Comparison of ENCODE assay signal across 8 cellular contexts in the genomic region with DNA sequence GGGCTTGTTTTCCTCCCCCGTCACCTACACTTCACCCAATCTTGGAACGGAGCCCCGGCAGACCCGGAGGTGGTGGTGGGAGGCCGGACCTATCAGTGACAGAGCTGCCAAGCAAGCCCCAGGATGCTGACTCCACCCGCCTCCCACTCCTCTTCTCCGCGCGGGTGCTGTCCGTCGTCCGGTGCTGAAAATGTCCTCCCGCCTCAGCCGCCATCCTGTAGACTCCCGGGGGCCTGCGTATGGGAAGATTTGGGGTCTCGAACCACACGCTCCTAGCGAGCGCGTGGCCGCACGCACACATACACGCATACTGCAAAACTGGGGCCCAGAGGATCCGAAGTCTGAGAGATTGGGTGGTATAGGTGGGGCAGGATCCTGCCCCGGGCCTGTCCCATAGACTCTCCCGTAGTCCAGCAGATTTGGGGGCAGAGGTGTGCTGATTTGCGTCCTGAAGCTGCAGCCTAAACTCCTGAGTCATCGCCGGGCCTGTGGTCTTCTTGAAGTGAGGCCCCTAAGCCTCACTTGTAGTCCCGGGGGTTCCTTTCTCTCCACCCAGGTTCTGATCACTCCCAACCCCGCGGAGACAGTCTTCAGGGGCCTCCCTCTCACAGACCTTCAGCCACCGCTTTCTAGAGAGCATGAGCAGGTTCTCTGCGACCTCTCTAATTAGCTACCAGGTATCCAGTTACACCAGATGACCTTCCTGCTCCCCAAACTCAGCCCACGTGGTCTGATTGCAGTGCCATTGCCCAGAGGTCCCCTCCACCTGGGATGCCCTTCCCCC. TPM values are rescaled to one million over a fixed set of nuclear protein-coding genes. Genes with fewer than 3 reads are reported as not detected.
DNase-seq lines count a peak whose midpoint lies in the region; ATAC-seq and TF ChIP-seq lines count a peak whose summit lies in the region.

No MANE protein-coding gene starts in this region.

- peak overlapping the region; percentile 94 for H3K27ac Mint-ChIP-seq in activated naive CD8-positive, alpha-beta T cell treated with anti-CD3 and anti-CD28 coated beads, Interleukin-2, amount 50 U/mL, for 24 hours

- H3K9me3 ChIP-seq in hepatocyte (ENCODE audit: low read depth) = no peaks in the 10 kb centered on the region
- no peaks in the 10 kb centered on the region for H3K9me3 ChIP-seq in skeletal muscle tissue (ENCODE audit: control insufficient read depth in 3 of 3, low read length in 3 of 3)

- DNase-seq in activated CD8-positive, alpha-beta memory T cell treated with anti-CD3 and anti-CD28 coated beads for 4 hours (ENCODE audit: low read depth in 2 of 2) = peak; percentile 55 to 67
- DNase-seq in activated CD8-positive, alpha-beta memory T cell treated with anti-CD3 and anti-CD28 coated beads for 24 hours = no peak
- DNase-seq in SIG-M5 treated with dmso at 0.1 percent for 504 hours (lab: John Stamatoyannopoulos, UW; ENCODE audit: unreplicated experiment) = peak; percentile 79
- DNase-seq in activated naive CD8-positive, alpha-beta T cell treated with anti-CD3 and anti-CD28 coated beads, Interleukin-2, amount 50 U/mL, for 24 hours = peak; percentile 86
- peak; percentile 90 for DNase-seq in hepatocyte (ENCODE audit: low spot score)
- no peak for DNase-seq in pons (ENCODE audit: low spot score)

- ATAC-seq in HG03064 (IDR thresholded peaks at IDR 0.05; ENCODE audit: low read depth, unreplicated experiment) = peak; percentile 33
- peak; percentile 71 for ATAC-seq in activated naive CD8-positive, alpha-beta T cell treated with anti-CD3 and anti-CD28 coated beads, Interleukin-2, amount 50 U/mL, for 24 hours

- H3K4me3 ChIP-seq in hepatocyte (peak overlapping the region; percentile 31), skeletal muscle tissue (ENCODE audit: low read length in 3 of 3) (peak overlapping the region; percentile 93 to 99 (median 95))

- peaks cover 19% of the 10 kb centered on the region for H3K27me3 Mint-ChIP-seq in activated naive CD8-positive, alpha-beta T cell treated with anti-CD3 and anti-CD28 coated beads, Interleukin-2, amount 50 U/mL, for 24 hours

- H2AFZ ChIP-seq in hepatocyte = no peak overlapping the region

- no peaks in the 10 kb centered on the region for H3K36me3 ChIP-seq in hepatocyte (replicated peaks; ENCODE audit: insufficient read depth, low read depth)
- peaks cover 10 to 14% (median 11%) of the 10 kb centered on the region in 3 donors for H3K36me3 ChIP-seq in skeletal muscle tissue (ENCODE audit: control insufficient read depth in 3 of 3, insufficient read depth in 3 of 3, low read length in 3 of 3)

- TF ChIP-seq CTCF in hepatocyte (IDR thresholded peaks at IDR 0.05; ENCODE audit: poor library complexity) = no peak

- H3K36me3 Mint-ChIP-seq in activated naive CD8-positive, alpha-beta T cell treated with anti-CD3 and anti-CD28 coated beads, Interleukin-2, amount 50 U/mL, for 24 hours (ENCODE audit: low read depth) = no peaks in the 10 kb centered on the region

- H3K27me3 ChIP-seq in hepatocyte = peaks cover 30% of the 10 kb centered on the region
- peaks cover 28 to 33% (median 30%) of the 10 kb centered on the region in 3 donors for H3K27me3 ChIP-seq in skeletal muscle tissue (ENCODE audit: control insufficient read depth in 3 of 3, insufficient read depth in 3 of 3, low read length in 3 of 3)

- H3K9me2 ChIP-seq in hepatocyte (replicated peaks; ENCODE audit: insufficient read depth) = no peaks in the 10 kb centered on the region

- H3K4me3 Mint-ChIP-seq in activated naive CD8-positive, alpha-beta T cell treated with anti-CD3 and anti-CD28 coated beads, Interleukin-2, amount 50 U/mL, for 24 hours = peak overlapping the region; percentile 94

- H3K9ac ChIP-seq in skeletal muscle tissue (ENCODE audit: low read depth in 1 of 3, low read length in 3 of 3) = peak overlapping the region; percentile 69 to 83 (median 76)

- 14% methylated on average over 36 of the region's 36 CpGs for WGBS in hepatocyte (ENCODE audit: low lambda C conversion rate, missing lambda C conversion rate)

- H3K27ac ChIP-seq in hepatocyte = peak overlapping the region; percentile 89
- H3K27ac ChIP-seq in skeletal muscle tissue (ENCODE audit: low read depth, low read length) = peak overlapping the region; percentile 96

- peaks cover 35% of the 10 kb centered on the region for H3K79me2 ChIP-seq in hepatocyte

- peak overlapping the region; percentile 83 for H3K4me2 ChIP-seq in hepatocyte

- peaks cover 39% of the 10 kb centered on the region for H3K4me1 Mint-ChIP-seq in activated naive CD8-positive, alpha-beta T cell treated with anti-CD3 and anti-CD28 coated beads, Interleukin-2, amount 50 U/mL, for 24 hours

- no peaks in the 10 kb centered on the region for H4K20me1 ChIP-seq in hepatocyte (ENCODE audit: insufficient read depth, poor library complexity, severe bottlenecking)

- no peaks in the 10 kb centered on the region for H3K9me3 Mint-ChIP-seq in activated naive CD8-positive, alpha-beta T cell treated with anti-CD3 and anti-CD28 coated beads, Interleukin-2, amount 50 U/mL, for 24 hours

- H3K4me1 ChIP-seq in hepatocyte (ENCODE audit: insufficient read depth) (peaks cover 15% of the 10 kb centered on the region), skeletal muscle tissue (ENCODE audit: control insufficient read depth in 3 of 3, insufficient read depth in 3 of 3, low read length in 3 of 3) (peaks cover 16 to 50% (median 40%) of the 10 kb centered on the region in 3 donors)

RNA-seq across cellular contexts. Expression of a gene that starts 0.8 kb away (rescaled TPM):
- total RNA-seq in hepatocyte (111 and 132 TPM in 2 replicates), skeletal muscle tissue (57.4 TPM)
- polyA plus RNA-seq in hepatocyte = 265 and 267 TPM in 2 replicates

RNA-seq across cellular contexts. Expression of a gene that starts 2.0 kb away (rescaled TPM):
- total RNA-seq in hepatocyte (20.6 and 21.4 TPM in 2 replicates), skeletal muscle tissue (not detected)
- polyA plus RNA-seq in hepatocyte = 36.4 and 48.6 TPM in 2 replicates

RNA-seq across cellular contexts. Expression of a gene that starts 11.8 kb away (rescaled TPM):
- total RNA-seq in hepatocyte (0.36 and 1.7 TPM in 2 replicates), skeletal muscle tissue (not detected)
- polyA plus RNA-seq in hepatocyte = 6.2 and 7.3 TPM in 2 replicates

RNA-seq across cellular contexts. Expression of a gene that starts 21.3 kb away (rescaled TPM):
- total RNA-seq in hepatocyte (87.9 and 88.4 TPM in 2 replicates), skeletal muscle tissue (33.9 TPM)
- 17.5 and 19.9 TPM in 2 replicates for polyA plus RNA-seq in hepatocyte

RNA-seq across cellular contexts. Expression of a gene that starts 27.1 kb away (rescaled TPM):
- total RNA-seq in hepatocyte (19.9 and 24.6 TPM in 2 replicates), skeletal muscle tissue (19.3 TPM)
- 210 and 250 TPM in 2 replicates for polyA plus RNA-seq in hepatocyte

Comparison
In these comparisons a context has a peak if more than half of its experiments do, and no peak if none do; other contexts are left out.
1. DNase-seq: peak in activated CD8-positive, alpha-beta memory T cell treated with anti-CD3 and anti-CD28 coated beads for 4 hours (2 of 2), SIG-M5 treated with dmso at 0.1 percent for 504 hours (single experiment), activated naive CD8-positive, alpha-beta T cell treated with anti-CD3 and anti-CD28 coated beads, Interleukin-2, amount 50 U/mL, for 24 hours (single experiment) and hepatocyte (single experiment); none in activated CD8-positive, alpha-beta memory T cell treated with anti-CD3 and anti-CD28 coated beads for 24 hours (single experiment) and pons (single experiment).
2. RNA of a gene that starts 2.0 kb away (total RNA-seq): 20.6 to 21.4 TPM in hepatocyte; not detected in skeletal muscle tissue (single experiment); every median in the first group is over 10 times any median in the second.